1 cellular context compared by ENCODE assay signal in genomic region chr1:243587823-243588560, GRCh38.
TF ChIP-seq lines count a peak whose summit lies in the region.

No MANE protein-coding gene starts in this region.

TF ChIP-seq in GM12878, 131 proteins besides CTCF, POLR2A, EP300 and RAD21 (continued from another document and continues in another):
- TF ChIP-seq CEBPZ (IDR thresholded peaks at IDR 0.05; ENCODE audit: low read depth, low read length): no peak
- TF ChIP-seq SKIL (IDR thresholded peaks at IDR 0.05; ENCODE audit: low read depth, poor library complexity, severe bottlenecking): no peak
- TF ChIP-seq ESRRA (IDR thresholded peaks at IDR 0.05; ENCODE audit: low read length): no peak
- 0 out of 2 replicates have a peak, but pooled peaks have one; percentile 31 for TF ChIP-seq PML (IDR thresholded peaks at IDR 0.05; ENCODE audit: low read length)
- TF ChIP-seq CEBPB (IDR thresholded peaks at IDR 0.05; ENCODE audit: borderline replicate concordance in 1 of 2, low read depth in 2 of 2, low read length in 2 of 2): no peak
- TF ChIP-seq, protein P1, sequence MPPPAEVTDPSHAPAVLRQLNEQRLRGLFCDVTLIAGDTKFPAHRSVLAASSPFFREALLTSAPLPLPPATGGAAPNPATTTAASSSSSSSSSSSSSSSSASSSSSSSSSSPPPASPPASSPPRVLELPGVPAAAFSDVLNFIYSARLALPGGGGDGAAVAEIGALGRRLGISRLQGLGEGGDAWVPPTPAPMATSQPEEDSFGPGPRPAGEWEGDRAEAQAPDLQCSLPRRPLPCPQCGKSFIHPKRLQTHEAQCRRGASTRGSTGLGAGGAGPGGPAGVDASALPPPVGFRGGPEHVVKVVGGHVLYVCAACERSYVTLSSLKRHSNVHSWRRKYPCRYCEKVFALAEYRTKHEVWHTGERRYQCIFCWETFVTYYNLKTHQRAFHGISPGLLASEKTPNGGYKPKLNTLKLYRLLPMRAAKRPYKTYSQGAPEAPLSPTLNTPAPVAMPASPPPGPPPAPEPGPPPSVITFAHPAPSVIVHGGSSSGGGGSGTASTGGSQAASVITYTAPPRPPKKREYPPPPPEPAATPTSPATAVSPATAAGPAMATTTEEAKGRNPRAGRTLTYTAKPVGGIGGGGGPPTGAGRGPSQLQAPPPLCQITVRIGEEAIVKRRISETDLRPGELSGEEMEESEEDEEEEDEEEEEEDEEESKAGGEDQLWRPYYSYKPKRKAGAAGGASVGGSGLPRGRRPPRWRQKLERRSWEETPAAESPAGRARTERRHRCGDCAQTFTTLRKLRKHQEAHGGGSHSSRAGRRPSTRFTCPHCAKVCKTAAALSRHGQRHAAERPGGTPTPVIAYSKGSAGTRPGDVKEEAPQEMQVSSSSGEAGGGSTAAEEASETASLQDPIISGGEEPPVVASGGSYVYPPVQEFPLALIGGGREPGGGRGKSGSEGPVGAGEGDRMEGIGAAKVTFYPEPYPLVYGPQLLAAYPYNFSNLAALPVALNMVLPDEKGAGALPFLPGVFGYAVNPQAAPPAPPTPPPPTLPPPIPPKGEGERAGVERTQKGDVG (CRISPR knock-in tag; IDR thresholded peaks at IDR 0.05): no peak
- TF ChIP-seq PAX8 (IDR thresholded peaks at IDR 0.05): no peak
- TF ChIP-seq ZBTB33 (IDR thresholded peaks at IDR 0.05): no peak
- peak; percentile 83; the same call in 1 of the 2 replicates for TF ChIP-seq BCL11A (IDR thresholded peaks at IDR 0.05; ENCODE audit: low read depth, low read length)
- no peak for TF ChIP-seq BMI1 (IDR thresholded peaks at IDR 0.05; ENCODE audit: borderline replicate concordance)
- TF ChIP-seq, protein P2, sequence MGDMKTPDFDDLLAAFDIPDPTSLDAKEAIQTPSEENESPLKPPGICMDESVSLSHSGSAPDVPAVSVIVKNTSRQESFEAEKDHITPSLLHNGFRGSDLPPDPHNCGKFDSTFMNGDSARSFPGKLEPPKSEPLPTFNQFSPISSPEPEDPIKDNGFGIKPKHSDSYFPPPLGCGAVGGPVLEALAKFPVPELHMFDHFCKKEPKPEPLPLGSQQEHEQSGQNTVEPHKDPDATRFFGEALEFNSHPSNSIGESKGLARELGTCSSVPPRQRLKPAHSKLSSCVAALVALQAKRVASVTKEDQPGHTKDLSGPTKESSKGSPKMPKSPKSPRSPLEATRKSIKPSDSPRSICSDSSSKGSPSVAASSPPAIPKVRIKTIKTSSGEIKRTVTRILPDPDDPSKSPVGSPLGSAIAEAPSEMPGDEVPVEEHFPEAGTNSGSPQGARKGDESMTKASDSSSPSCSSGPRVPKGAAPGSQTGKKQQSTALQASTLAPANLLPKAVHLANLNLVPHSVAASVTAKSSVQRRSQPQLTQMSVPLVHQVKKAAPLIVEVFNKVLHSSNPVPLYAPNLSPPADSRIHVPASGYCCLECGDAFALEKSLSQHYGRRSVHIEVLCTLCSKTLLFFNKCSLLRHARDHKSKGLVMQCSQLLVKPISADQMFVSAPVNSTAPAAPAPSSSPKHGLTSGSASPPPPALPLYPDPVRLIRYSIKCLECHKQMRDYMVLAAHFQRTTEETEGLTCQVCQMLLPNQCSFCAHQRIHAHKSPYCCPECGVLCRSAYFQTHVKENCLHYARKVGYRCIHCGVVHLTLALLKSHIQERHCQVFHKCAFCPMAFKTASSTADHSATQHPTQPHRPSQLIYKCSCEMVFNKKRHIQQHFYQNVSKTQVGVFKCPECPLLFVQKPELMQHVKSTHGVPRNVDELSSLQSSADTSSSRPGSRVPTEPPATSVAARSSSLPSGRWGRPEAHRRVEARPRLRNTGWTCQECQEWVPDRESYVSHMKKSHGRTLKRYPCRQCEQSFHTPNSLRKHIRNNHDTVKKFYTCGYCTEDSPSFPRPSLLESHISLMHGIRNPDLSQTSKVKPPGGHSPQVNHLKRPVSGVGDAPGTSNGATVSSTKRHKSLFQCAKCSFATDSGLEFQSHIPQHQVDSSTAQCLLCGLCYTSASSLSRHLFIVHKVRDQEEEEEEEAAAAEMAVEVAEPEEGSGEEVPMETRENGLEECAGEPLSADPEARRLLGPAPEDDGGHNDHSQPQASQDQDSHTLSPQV (IDR thresholded peaks at IDR 0.05): no peak
- peak; percentile 81 for TF ChIP-seq RUNX3 (IDR thresholded peaks at IDR 0.05; ENCODE audit: low read length)
- TF ChIP-seq SP1 (IDR thresholded peaks at IDR 0.05; ENCODE audit: low read depth, low read length): no peak
- no peak for TF ChIP-seq LARP7 (IDR thresholded peaks at IDR 0.05)
- TF ChIP-seq ZNF274 (IDR thresholded peaks at IDR 0.05; ENCODE audit: insufficient read depth, insufficient read length): no peak
- TF ChIP-seq BRCA1 (IDR thresholded peaks at IDR 0.05; ENCODE audit: low read depth, low read length): no peak
- no peak for TF ChIP-seq EZH2 (IDR thresholded peaks at IDR 0.05; ENCODE audit: borderline replicate concordance, control insufficient read depth, low read depth, low read length)
- TF ChIP-seq NR2C1 (IDR thresholded peaks at IDR 0.05): no peak
- TF ChIP-seq, protein P3, sequence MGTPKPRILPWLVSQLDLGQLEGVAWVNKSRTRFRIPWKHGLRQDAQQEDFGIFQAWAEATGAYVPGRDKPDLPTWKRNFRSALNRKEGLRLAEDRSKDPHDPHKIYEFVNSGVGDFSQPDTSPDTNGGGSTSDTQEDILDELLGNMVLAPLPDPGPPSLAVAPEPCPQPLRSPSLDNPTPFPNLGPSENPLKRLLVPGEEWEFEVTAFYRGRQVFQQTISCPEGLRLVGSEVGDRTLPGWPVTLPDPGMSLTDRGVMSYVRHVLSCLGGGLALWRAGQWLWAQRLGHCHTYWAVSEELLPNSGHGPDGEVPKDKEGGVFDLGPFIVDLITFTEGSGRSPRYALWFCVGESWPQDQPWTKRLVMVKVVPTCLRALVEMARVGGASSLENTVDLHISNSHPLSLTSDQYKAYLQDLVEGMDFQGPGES (IDR thresholded peaks at IDR 0.05): no peak
- TF ChIP-seq WRNIP1 (IDR thresholded peaks at IDR 0.05; ENCODE audit: borderline replicate concordance, low read depth, low read length): no peak
- no peak for TF ChIP-seq MYC (IDR thresholded peaks at IDR 0.05; ENCODE audit: insufficient read depth, insufficient read length, insufficient replicate concordance, low read length, severe bottlenecking)
- TF ChIP-seq MYB (IDR thresholded peaks at IDR 0.05; ENCODE audit: borderline replicate concordance, low read depth, low read length): no peak
- no peak for TF ChIP-seq TCF3 (IDR thresholded peaks at IDR 0.05; ENCODE audit: borderline replicate concordance, insufficient read depth, low read depth, low read length)
- TF ChIP-seq HSF1 (IDR thresholded peaks at IDR 0.05; ENCODE audit: low read depth, low read length): no peak
- no peak for TF ChIP-seq ZBTB40 (IDR thresholded peaks at IDR 0.05; ENCODE audit: borderline replicate concordance)
- TF ChIP-seq ZNF24 (IDR thresholded peaks at IDR 0.05): no peak
- no peak for TF ChIP-seq BCLAF1 (IDR thresholded peaks at IDR 0.05)
- TF ChIP-seq YY1 (IDR thresholded peaks at IDR 0.05; ENCODE audit: low read depth, low read length): no peak
